1 cellular context compared by ENCODE assay signal in genomic region chr12:54016051-54016450, GRCh38.
TF ChIP-seq lines count a peak whose summit lies in the region.

No MANE protein-coding gene starts in this region.

TF ChIP-seq in SK-N-SH, 30 proteins besides CTCF, POLR2A, EP300 and RAD21 (continued from another document):
- no peak for TF ChIP-seq PBX3 (IDR thresholded peaks at IDR 0.05)
- TF ChIP-seq TAF1 (IDR thresholded peaks at IDR 0.05; ENCODE audit: borderline replicate concordance, low read depth, low read length): no peak
- TF ChIP-seq TEAD4 (IDR thresholded peaks at IDR 0.05; ENCODE audit: borderline replicate concordance, insufficient read depth): no peak
- no peak for TF ChIP-seq ELF1 (IDR thresholded peaks at IDR 0.05)
